In genomic region chr4:101279377-101279871, GRCh38 we compare ENCODE assay signal across 7 cellular contexts.
DNase-seq lines count a peak whose midpoint lies in the region; ATAC-seq and TF ChIP-seq lines count a peak whose summit lies in the region.

No MANE protein-coding gene starts in this region.

- peak overlapping the region; percentile 9 for H3K4me3 Mint-ChIP-seq in stimulated activated naive CD8-positive, alpha-beta T cell treated with anti-CD3 and anti-CD28 coated beads, Interleukin-15, Interleukin-2, amounts not matched to agents 100 ng/mL and 50 ng/mL, for 24 hours

- H3K27me3 Mint-ChIP-seq in stimulated activated naive CD8-positive, alpha-beta T cell treated with anti-CD3 and anti-CD28 coated beads, Interleukin-15, Interleukin-2, amounts not matched to agents 100 ng/mL and 50 ng/mL, for 24 hours: no peaks in the 10 kb centered on the region

- no peak overlapping the region for H3K4me3 ChIP-seq in H7 (ENCODE audit: insufficient read depth, low read depth, low read length)

- no peaks in the 10 kb centered on the region for H3K36me3 ChIP-seq in H7 (replicated peaks; ENCODE audit: control insufficient read depth, insufficient read depth, low read length)

- H3K36me3 Mint-ChIP-seq in stimulated activated naive CD8-positive, alpha-beta T cell treated with anti-CD3 and anti-CD28 coated beads, Interleukin-15, Interleukin-2, amounts not matched to agents 100 ng/mL and 50 ng/mL, for 24 hours (ENCODE audit: low read depth): no peaks in the 10 kb centered on the region

- no peaks in the 10 kb centered on the region for H3K27me3 ChIP-seq in H7 (ENCODE audit: control insufficient read depth, insufficient read depth, low read length)

- ATAC-seq in GM18858 (IDR thresholded peaks at IDR 0.05; ENCODE audit: unreplicated experiment) (peak; percentile 64), HG02623 (IDR thresholded peaks at IDR 0.05; ENCODE audit: unreplicated experiment) (peak; percentile 66)

- DNase-seq in germinal center (ENCODE audit: low spot score) (peak; percentile 5), NCI-H146 (lab: John Stamatoyannopoulos, UW) (no peak), H7 (no peak)

- H3K4me1 Mint-ChIP-seq in stimulated activated naive CD8-positive, alpha-beta T cell treated with anti-CD3 and anti-CD28 coated beads, Interleukin-15, Interleukin-2, amounts not matched to agents 100 ng/mL and 50 ng/mL, for 24 hours (ENCODE audit: low read depth): peaks cover 62% of the 10 kb centered on the region

- H3K9me3 Mint-ChIP-seq in stimulated activated naive CD8-positive, alpha-beta T cell treated with anti-CD3 and anti-CD28 coated beads, Interleukin-15, Interleukin-2, amounts not matched to agents 100 ng/mL and 50 ng/mL, for 24 hours: no peaks in the 10 kb centered on the region

- H3K27ac Mint-ChIP-seq in stimulated activated naive CD8-positive, alpha-beta T cell treated with anti-CD3 and anti-CD28 coated beads, Interleukin-15, Interleukin-2, amounts not matched to agents 100 ng/mL and 50 ng/mL, for 24 hours: peak overlapping the region; percentile 58

TF ChIP-seq in PFSK-1, 5 proteins besides CTCF, POLR2A, EP300 and RAD21:
- TF ChIP-seq REST (IDR thresholded peaks at IDR 0.05; ENCODE audit: insufficient read depth in 1 of 2, low read depth in 2 of 2, low read length in 2 of 2): no peak
- peak; percentile 85; the same call in 1 of the 2 replicates for TF ChIP-seq SIN3A (IDR thresholded peaks at IDR 0.05; ENCODE audit: borderline replicate concordance, insufficient read depth, low read length)
- TF ChIP-seq POLR2AphosphoS5 (IDR thresholded peaks at IDR 0.05; ENCODE audit: low read depth, low read length): peak; percentile 62; the same call in 1 of the 2 replicates
- no peak for TF ChIP-seq FOXP2 (optimal IDR thresholded peaks at IDR 0.05; ENCODE audit: borderline replicate concordance, extremely low read depth, extremely low read length, insufficient read depth)
